8 cellular contexts compared by ENCODE assay signal in genomic region chr12:115938794-115939377, GRCh38.
"Had no signal": no experiment of that assay in that cellular context is flagged by ENCODE, and none has a peak within 500 bp of the region (broad histone marks: within the 10 kb centered on the region; RNA-seq: fewer than 3 reads in every experiment).

No MANE protein-coding gene starts in this region.

- FAIRE-seq: G401.6, GM12878, GM12891, GM12892, GM18507, GM19239 had no signal

- H3K4me3 ChIP-seq: GM12878 had no signal

- ATAC-seq: GM12878 had no signal

- DNase-seq: GDM1, GF-D8 had no signal
